Comparison of ENCODE assay signal across 14 cellular contexts in the genomic region with DNA sequence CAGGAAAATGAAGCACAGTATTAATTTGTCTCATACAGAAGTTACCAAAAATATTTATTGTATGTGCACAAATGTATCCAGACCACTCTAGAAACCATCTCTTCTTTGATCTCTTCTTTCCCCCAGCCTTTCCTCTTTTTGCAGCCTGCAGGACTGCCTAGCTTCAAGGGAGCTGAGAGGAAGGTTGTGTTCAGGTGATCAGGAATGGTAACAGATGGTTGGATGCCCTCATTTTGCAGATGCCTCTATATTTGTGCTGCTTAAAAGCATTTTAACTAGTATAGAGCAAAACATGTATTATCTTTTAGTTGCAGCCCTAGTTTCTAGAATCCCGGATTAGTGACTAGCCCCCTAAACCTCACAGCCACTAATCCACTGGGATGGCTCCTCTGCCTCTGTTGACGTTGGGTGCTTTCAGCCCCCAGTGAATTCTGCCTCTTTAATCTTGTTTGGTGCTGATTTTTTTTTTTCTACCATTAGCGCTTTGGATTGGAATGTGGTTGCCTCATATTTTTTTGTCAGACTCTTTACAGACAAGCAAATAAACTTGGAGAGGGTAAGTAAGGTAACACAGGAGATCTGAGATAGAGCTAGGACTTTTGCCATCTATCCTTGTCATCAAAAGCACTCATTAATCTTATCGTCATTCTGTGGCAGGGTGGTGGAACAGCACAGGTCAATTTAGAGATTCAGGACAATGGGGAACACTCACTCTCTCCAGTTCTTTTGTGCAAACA.
DNase-seq lines count a peak whose midpoint lies in the region; ATAC-seq and TF ChIP-seq lines count a peak whose summit lies in the region.
"Had no signal": no experiment of that assay in that cellular context is flagged by ENCODE, and none has a peak within 500 bp of the region (broad histone marks: within the 10 kb centered on the region; RNA-seq: fewer than 3 reads in every experiment).

No MANE protein-coding gene starts in this region.

- no peaks in the 10 kb centered on the region for H3K36me3 ChIP-seq in mucosa of descending colon (ENCODE audit: low read depth)
- H3K36me3 ChIP-seq: BLaER1, colonic mucosa had no signal

- H3K4me1 ChIP-seq in mucosa of descending colon (ENCODE audit: low read depth), result no peaks in the 10 kb centered on the region
- H3K4me1 ChIP-seq: BLaER1, colonic mucosa had no signal

- DNase-seq in AG10803 (ENCODE audit: low read depth) (peak; percentile 44), LNCaP clone FGC (ENCODE audit: low read depth) (peak; percentile 75), cerebellum (ENCODE audit: low spot score) (peak; percentile 78), omental fat pad (ENCODE audit: low spot score) (no peak), mucosa of descending colon (no peak), germinal center (ENCODE audit: low spot score) (no peak)
- no peak for DNase-seq in activated CD8-positive, alpha-beta memory T cell treated with anti-CD3 and anti-CD28 coated beads, Interleukin-2, amount 50 U/mL, for 4 hours
- DNase-seq: colonic mucosa; foreskin keratinocyte; natural killer cell; SHP77 treated with DMSO at 0.1 percent for 48 hours; stimulated activated CD4-positive, alpha-beta T cell treated with anti-CD3 and anti-CD28 coated beads, Interleukin-15, amount 100 ng/mL, for 24 hours had no signal

- intact Hi-C loops in mucosa of descending colon (cut with DNase I, micrococcal nuclease), result loop anchor here in 1 of 2 donors (10.0 kb wide), 1 partner anchor 344 kb away; no protein-coding TSS in a partner anchor

- H3K4me3 ChIP-seq in AG10803 (ENCODE audit: low read length) (no peak overlapping the region), LNCaP clone FGC (ENCODE audit: low read depth, low read length) (no peak overlapping the region), mucosa of descending colon (no peak overlapping the region)
- H3K4me3 ChIP-seq: BLaER1, colonic mucosa had no signal

- H3K9me3 ChIP-seq in mucosa of descending colon, result no peaks in the 10 kb centered on the region
- H3K9me3 ChIP-seq: colonic mucosa had no signal

- ATAC-seq in omental fat pad (ENCODE audit: low FRiP score) (peak; percentile 63), HG03469 (IDR thresholded peaks at IDR 0.05; ENCODE audit: unreplicated experiment) (no peak), mucosa of descending colon (no peak)
- ATAC-seq: foreskin keratinocyte, natural killer cell had no signal

- TF ChIP-seq CTCF in AG10803 (conservative IDR thresholded peaks at IDR 0.05; ENCODE audit: low read length) (no peak), LNCaP clone FGC (IDR thresholded peaks at IDR 0.05; ENCODE audit: control insufficient read depth, extremely low read depth, insufficient read depth) (no peak), omental fat pad (IDR thresholded peaks at IDR 0.05) (no peak), mucosa of descending colon (IDR thresholded peaks at IDR 0.05) (no peak)

Comparison
In these comparisons a context has a peak if more than half of its experiments do, and no peak if none do; other contexts are left out.
1. DNase-seq: peak in AG10803 (single experiment), LNCaP clone FGC (single experiment) and cerebellum (single experiment); none in omental fat pad (single experiment), mucosa of descending colon (0 of 3), activated CD8-positive, alpha-beta memory T cell treated with anti-CD3 and anti-CD28 coated beads, Interleukin-2, amount 50 U/mL, for 4 hours (single experiment) and germinal center (single experiment).